8 cellular contexts compared by ENCODE assay signal in the genomic region with DNA sequence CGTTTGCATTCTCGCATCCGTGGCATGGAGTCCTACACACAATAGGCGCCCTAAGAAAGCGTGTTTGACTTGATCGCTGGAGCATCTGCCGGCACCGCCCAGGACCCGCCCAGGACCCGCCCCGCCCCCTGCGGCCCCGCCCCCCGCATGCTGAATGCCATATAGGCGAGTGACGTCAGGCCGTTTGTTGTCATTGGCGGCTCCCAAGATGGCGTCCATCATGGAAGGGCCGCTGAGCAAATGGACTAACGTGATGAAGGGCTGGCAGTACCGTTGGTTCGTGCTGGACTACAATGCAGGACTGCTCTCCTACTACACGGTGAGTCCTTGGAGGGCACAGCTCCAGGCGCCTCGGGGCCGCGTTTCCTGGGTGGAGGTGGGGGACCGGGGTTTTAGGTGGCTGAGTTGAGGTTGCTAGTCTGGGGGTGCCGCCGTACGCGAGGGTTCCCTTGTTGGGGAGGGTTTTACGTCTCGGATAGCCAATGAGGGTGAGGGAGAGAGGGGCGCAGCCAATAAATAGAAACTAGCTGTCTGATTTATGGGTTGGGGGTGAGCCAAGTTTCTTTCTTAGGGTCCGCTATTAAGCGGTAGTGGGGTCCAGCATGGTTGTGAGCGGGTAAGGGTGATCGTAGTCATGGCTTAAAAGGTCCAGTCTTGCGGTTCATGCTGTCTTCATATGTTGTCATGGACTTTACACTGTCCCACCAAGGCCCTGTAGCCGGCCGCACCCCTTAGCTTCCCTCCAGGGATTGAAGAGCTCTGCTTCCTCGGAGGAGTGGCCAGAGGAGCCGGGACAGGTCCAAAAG. TPM values are rescaled to one million over a fixed set of nuclear protein-coding genes. Genes with fewer than 3 reads are reported as not detected.
DNase-seq lines count a peak whose midpoint lies in the region; ATAC-seq, FAIRE-seq and TF ChIP-seq lines count a peak whose summit lies in the region.

A gene with protein sequence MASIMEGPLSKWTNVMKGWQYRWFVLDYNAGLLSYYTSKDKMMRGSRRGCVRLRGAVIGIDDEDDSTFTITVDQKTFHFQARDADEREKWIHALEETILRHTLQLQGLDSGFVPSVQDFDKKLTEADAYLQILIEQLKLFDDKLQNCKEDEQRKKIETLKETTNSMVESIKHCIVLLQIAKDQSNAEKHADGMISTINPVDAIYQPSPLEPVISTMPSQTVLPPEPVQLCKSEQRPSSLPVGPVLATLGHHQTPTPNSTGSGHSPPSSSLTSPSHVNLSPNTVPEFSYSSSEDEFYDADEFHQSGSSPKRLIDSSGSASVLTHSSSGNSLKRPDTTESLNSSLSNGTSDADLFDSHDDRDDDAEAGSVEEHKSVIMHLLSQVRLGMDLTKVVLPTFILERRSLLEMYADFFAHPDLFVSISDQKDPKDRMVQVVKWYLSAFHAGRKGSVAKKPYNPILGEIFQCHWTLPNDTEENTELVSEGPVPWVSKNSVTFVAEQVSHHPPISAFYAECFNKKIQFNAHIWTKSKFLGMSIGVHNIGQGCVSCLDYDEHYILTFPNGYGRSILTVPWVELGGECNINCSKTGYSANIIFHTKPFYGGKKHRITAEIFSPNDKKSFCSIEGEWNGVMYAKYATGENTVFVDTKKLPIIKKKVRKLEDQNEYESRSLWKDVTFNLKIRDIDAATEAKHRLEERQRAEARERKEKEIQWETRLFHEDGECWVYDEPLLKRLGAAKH (plus strand): TSS at position 190 of the 806 bp plus-strand sequence. CDS start 19 bp downstream, at position 209.

- H3K4me3 ChIP-seq in keratinocyte (ENCODE audit: control insufficient read depth in 2 of 3, extremely low read depth in 1 of 3, insufficient read depth in 2 of 3, low read depth in 1 of 3, low read length in 3 of 3): peak within 1 kb of the TSS; percentile 52 to 88 (median 88)

- H3K9me3 ChIP-seq in keratinocyte (ENCODE audit: control insufficient read depth, low read depth, low read length): no peaks in the 10 kb centered on the region

- H3K9me1 ChIP-seq in keratinocyte (ENCODE audit: control insufficient read depth, extremely low read depth, insufficient read depth, low read length): no peaks in the 10 kb centered on the region

- peak within 1 kb of the TSS; percentile 95 for H3K4me2 ChIP-seq in keratinocyte (ENCODE audit: control insufficient read depth, extremely low read depth, insufficient read depth, low read depth, low read length)

- H3K27me3 ChIP-seq in keratinocyte (ENCODE audit: control insufficient read depth, extremely low read depth, insufficient read depth, low read length): no peaks in the 10 kb centered on the region

- peak within 1 kb of the TSS; percentile 94 for H3K9ac ChIP-seq in keratinocyte (ENCODE audit: control insufficient read depth, extremely low read depth, insufficient read depth, low read length)

- dilution Hi-C loops in keratinocyte (cut with MboI; ENCODE audit: extremely low pct_ligation_motif_present, low sequenced_read_pairs): no loop called here

- TF ChIP-seq CTCF in keratinocyte (optimal IDR thresholded peaks at IDR 0.05 in 1 of 3, IDR thresholded peaks at IDR 0.05 in 1 of 3, conservative IDR thresholded peaks at IDR 0.05 in 1 of 3; ENCODE audit: extremely low read depth in 1 of 3, insufficient read depth in 2 of 3, low read length in 3 of 3): no peak

- DNase-seq in AG08396 (ENCODE audit: low spot score) (peak; percentile 92), NCI-H446 (lab: John Stamatoyannopoulos, UW) (peak; percentile 75 to 93), keratinocyte (ENCODE audit: low read depth, low spot score) (peak; percentile 45)
- DNase-seq in activated CD4-positive, CD25-positive, alpha-beta regulatory T cell treated with anti-CD3 and anti-CD28 coated beads, Interleukin-2, amount 50 U/mL, for 16 hours (ENCODE audit: low read depth, low spot score): peak; percentile 70
- DNase-seq in central memory CD4-positive, alpha-beta T cell: peak; percentile 83
- DNase-seq in stimulated activated CD4-positive, alpha-beta T cell treated with anti-CD3 and anti-CD28 coated beads, Interleukin-12 subunit alpha, Interleukin-12 subunit beta, amount 100 ng/mL, for 48 hours (ENCODE audit: low read depth in 2 of 3, low spot score in 1 of 3): peak; percentile 73 to 87 (median 83)

- no peaks in the 10 kb centered on the region for H4K20me1 ChIP-seq in keratinocyte (ENCODE audit: control insufficient read depth, extremely low read depth, insufficient read depth, low read length)

- H3K79me2 ChIP-seq in keratinocyte (ENCODE audit: control insufficient read depth, insufficient read depth, low read length): peaks cover 42% of the 10 kb centered on the region

- peaks cover 18% of the 10 kb centered on the region for H3K4me1 ChIP-seq in keratinocyte (ENCODE audit: control insufficient read depth, extremely low read depth, insufficient read depth, low read length)

- H3K27ac ChIP-seq in keratinocyte (ENCODE audit: control insufficient read depth, insufficient read depth, low read length): peak within 1 kb of the TSS; percentile 91

- no peaks in the 10 kb centered on the region for H3K36me3 ChIP-seq in keratinocyte (ENCODE audit: control insufficient read depth in 2 of 2, extremely low read depth in 1 of 2, insufficient read depth in 2 of 2, low read length in 2 of 2)

- peak; percentile 89 for ATAC-seq in GM19025 (IDR thresholded peaks at IDR 0.05; ENCODE audit: low read depth, unreplicated experiment)
- ATAC-seq in HG03342 (IDR thresholded peaks at IDR 0.05; ENCODE audit: unreplicated experiment): peak; percentile 93

- H2AFZ ChIP-seq in keratinocyte (ENCODE audit: control insufficient read depth, low read length): peak within 1 kb of the TSS; percentile 99

- FAIRE-seq in keratinocyte (lab: Jason Lieb, UNC): peak; percentile 68

RNA-seq across cellular contexts. Expression of the gene that starts here (rescaled TPM):
- polyA plus RNA-seq in keratinocyte: 49.1 to 68.0 TPM (median 62.7 TPM) in 3 replicates
- polyA plus RNA-seq in keratinocyte (2011; ENCODE audit: low read depth): 33.5 TPM
- 33.1 and 74.8 TPM in 2 replicates for polyA plus RNA-seq in keratinocyte (2011; cell fraction: cytosol; rRNA removed)
- 63.3 and 70.7 TPM in 2 replicates for polyA plus RNA-seq in keratinocyte (2011; cell fraction: nucleus; rRNA removed)
- polyA plus RNA-seq in keratinocyte (2012; ENCODE audit: low replicate concordance): 36.3 and 38.4 TPM in 2 replicates
- 82.5 to 90.1 TPM (median 90.1 TPM) in 3 replicates for polyA minus RNA-seq in keratinocyte
- 42.0 TPM for polyA minus RNA-seq in keratinocyte (2011; cell fraction: cytosol; rRNA and poly(A)+ RNA removed)
- polyA minus RNA-seq in keratinocyte (2011; cell fraction: nucleus; rRNA and poly(A)+ RNA removed): 71.3 and 98.7 TPM in 2 replicates

Comparison
In these comparisons a context has a peak if more than half of its experiments do, and no peak if none do; other contexts are left out.
1. Peak in every context shown above with its lines: DNase-seq, ATAC-seq, H3K4me3 ChIP-seq and H3K27ac ChIP-seq.